ENCODE assay signal across 9 cellular contexts in genomic region chr19:42114412-42114811, GRCh38. TPM values are rescaled to one million over a fixed set of nuclear protein-coding genes. Genes with fewer than 3 reads are reported as not detected.
DNase-seq lines count a peak whose midpoint lies in the region; ATAC-seq, FAIRE-seq and TF ChIP-seq lines count a peak whose summit lies in the region.
"Had no signal": no experiment of that assay in that cellular context is flagged by ENCODE, and none has a peak within 500 bp of the region (broad histone marks: within the 10 kb centered on the region; RNA-seq: fewer than 3 reads in every experiment).

No MANE protein-coding gene starts in this region.

- no peaks in the 10 kb centered on the region for H4K20me1 ChIP-seq in HepG2 (ENCODE audit: insufficient read depth, low read length)

- H3K4me3 ChIP-seq in HepG2 (replicated peaks in 1 of 3; ENCODE audit: insufficient read depth in 1 of 3, low read depth in 2 of 3, low read length in 3 of 3), result no peak overlapping the region
- H3K4me3 ChIP-seq: SK-N-MC had no signal

- H3K79me2 ChIP-seq in HepG2 (ENCODE audit: insufficient read depth, low read length), result no peaks in the 10 kb centered on the region

- 7% methylated on average over 3 of the region's 7 CpGs for WGBS in HepG2 (ENCODE audit: low lambda C conversion rate)

- H3K9me3 ChIP-seq in HepG2 (ENCODE audit: low read length), result no peaks in the 10 kb centered on the region

- H3K9ac ChIP-seq in HepG2 (ENCODE audit: insufficient read depth, low read depth, low read length), result no peak overlapping the region

- FAIRE-seq in HepG2 (lab: Jason Lieb, UNC), result no peak

- no peak overlapping the region for H3K4me2 ChIP-seq in HepG2 (ENCODE audit: low read depth, low read length)

- POLR2A ChIA-PET in HepG2 (lab: Yijun Ruan, JAX), result no interaction called here

- BruUV-seq in HepG2 (replicated peaks; lab: Mats Ljungman, UMichigan), result no TSS peak

- H3K36me3 ChIP-seq in HepG2 (replicated peaks in 1 of 2; ENCODE audit: control insufficient read depth in 1 of 2, insufficient read depth in 2 of 2, low read length in 2 of 2), result no peaks in the 10 kb centered on the region

- in situ Hi-C loops in HepG2 (cut with HindIII; ENCODE audit: extremely low pct_ligation_motif_present, low pct_unique_long_range_greater_than_20kb), result no loop called here

- DNase-seq in NCI-H345 (lab: John Stamatoyannopoulos, UW) (peak; percentile 70), germinal center (ENCODE audit: low spot score) (peak; percentile 81), HepG2 (ENCODE audit: low spot score) (no peak), 8988T (no peak), T1000 (lab: John Stamatoyannopoulos, UW) (no peak), epidermal melanocyte (ENCODE audit: insufficient read length, low spot score) (no peak)

- no peak for TF ChIP-seq CTCF in HepG2 (CRISPR knock-in tag; IDR thresholded peaks at IDR 0.05)

- H3K27ac ChIP-seq in HepG2 (ENCODE audit: extremely low read length, insufficient read depth, low read length), result no peak overlapping the region
- H3K27ac ChIP-seq: SK-N-MC had no signal

- no peaks in the 10 kb centered on the region for H3K4me1 ChIP-seq in HepG2 (ENCODE audit: insufficient read depth, low read length)

- no peak for TF ChIP-seq EP300 in HepG2 (IDR thresholded peaks at IDR 0.05; ENCODE audit: low read depth in 2 of 2, low read length in 2 of 2)
- TF ChIP-seq EP300 in HepG2 (CRISPR knock-in tag; IDR thresholded peaks at IDR 0.05; ENCODE audit: borderline replicate concordance), result no peak

- intact Hi-C loops in HepG2 (cut with micrococcal nuclease; ENCODE audit: unreplicated experiment), result no loop called here

- TF ChIP-seq RAD21 in HepG2 (CRISPR knock-in tag; IDR thresholded peaks at IDR 0.05), result no peak

- CTCF ChIA-PET in HepG2 (lab: Yijun Ruan, JAX; ENCODE audit: low intra/inter-chr PET ratio, low total read pairs), result no interaction called here

- TF ChIP-seq POLR2A in GM18505 (IDR thresholded peaks at IDR 0.05; ENCODE audit: borderline replicate concordance, extremely low read depth, insufficient read depth, insufficient read length), result no peak
- TF ChIP-seq POLR2A in HepG2 (IDR thresholded peaks at IDR 0.05; ENCODE audit: insufficient read depth in 1 of 2, low read depth in 2 of 2, low read length in 2 of 2), result no peak

- no peak overlapping the region for H2AFZ ChIP-seq in HepG2 (ENCODE audit: low read length)

- ATAC-seq in GM18505 (IDR thresholded peaks at IDR 0.05; ENCODE audit: unreplicated experiment), result peak; percentile 58
- peak; percentile 65 for ATAC-seq in HG02610 (IDR thresholded peaks at IDR 0.05; ENCODE audit: unreplicated experiment)
- ATAC-seq in HepG2, result no peak

- H3K27me3 ChIP-seq in HepG2 (ENCODE audit: control insufficient read depth in 1 of 2, insufficient read depth in 2 of 2, low read length in 2 of 2), result peaks cover 2 to 3% of the 10 kb centered on the region in 2 experiments; a peak in 4 of 5 replicates

TF ChIP-seq in HepG2, 621 proteins besides CTCF, POLR2A, EP300 and RAD21 (continues in another document):
- TF ChIP-seq ZNF30 (CRISPR knock-in tag; IDR thresholded peaks at IDR 0.05) (no peak), ZNF740 (CRISPR knock-in tag; IDR thresholded peaks at IDR 0.05) (no peak), KLF12 (CRISPR knock-in tag; IDR thresholded peaks at IDR 0.05; ENCODE audit: borderline replicate concordance) (no peak), NFKB2 (CRISPR knock-in tag; IDR thresholded peaks at IDR 0.05; ENCODE audit: borderline replicate concordance) (no peak), ESRRA (CRISPR knock-in tag; IDR thresholded peaks at IDR 0.05; ENCODE audit: low read depth) (no peak), PHB2 (IDR thresholded peaks at IDR 0.05; ENCODE audit: partially characterized antibody) (no peak)

RNA-seq across cellular contexts. Expression of gene POU2F2, which starts 17.8 kb away (rescaled TPM):
- 0.03 and 0.09 TPM in 2 replicates for total RNA-seq in HepG2 (2016; rRNA removed; fragmentation: Illumina TruSeq; extraction: Trizol)
- not detected in 2 replicates for total RNA-seq in HepG2 (2016; cell fraction: cytosol; rRNA removed; fragmentation: Illumina TruSeq; extraction: Trizol; ENCODE audit: low read depth)
- 0.10 and 0.28 TPM in 2 replicates for total RNA-seq in HepG2 (2016; cell fraction: insoluble cytoplasmic fraction; rRNA removed; fragmentation: Illumina TruSeq; extraction: Trizol)
- total RNA-seq in HepG2 (2016; cell fraction: membrane; rRNA removed; fragmentation: Illumina TruSeq; extraction: Trizol), result 0.06 TPM in 1 of 2 replicates, not detected in the other
- total RNA-seq in HepG2 (2016; cell fraction: nucleus; rRNA removed; fragmentation: Illumina TruSeq; extraction: Trizol), result 0.22 TPM in 1 of 2 replicates, not detected in the other
- 0.17 and 0.25 TPM in 2 replicates for polyA plus RNA-seq in HepG2 (2011; rRNA removed)
- 0.09 and 0.19 TPM in 2 replicates for polyA plus RNA-seq in HepG2 (2011; cell fraction: cytosol; rRNA removed)
- 1.3 TPM in 2 replicates for polyA plus RNA-seq in HepG2 (2011; cell fraction: nucleus; rRNA removed)
- polyA plus RNA-seq in HepG2 (2012), result 0.19 and 0.59 TPM in 2 replicates
- not detected in 2 replicates for polyA plus RNA-seq in HepG2 (2016; cell fraction: cytosol; fragmentation: Illumina TruSeq; extraction: Trizol; ENCODE audit: low read depth)
- polyA plus RNA-seq in HepG2 (2016; cell fraction: insoluble cytoplasmic fraction; fragmentation: Illumina TruSeq; extraction: Trizol; ENCODE audit: low read depth), result 0.19 and 0.27 TPM in 2 replicates
- polyA plus RNA-seq in HepG2 (2016; cell fraction: membrane; fragmentation: Illumina TruSeq; extraction: Trizol; ENCODE audit: low read depth), result not detected in 2 replicates
- 0.47 and 1.5 TPM in 2 replicates for polyA plus RNA-seq in HepG2 (2016; cell fraction: nucleus; fragmentation: Illumina TruSeq; extraction: Trizol; ENCODE audit: insufficient read depth, low read depth)
- polyA minus RNA-seq in HepG2 (2011; rRNA and poly(A)+ RNA removed; ENCODE audit: low replicate concordance), result 0.14 and 0.24 TPM in 2 replicates
- not detected in 2 replicates for polyA minus RNA-seq in HepG2 (2011; cell fraction: cytosol; rRNA and poly(A)+ RNA removed)
- 0.64 and 0.87 TPM in 2 replicates for polyA minus RNA-seq in HepG2 (2011; cell fraction: nucleus; rRNA and poly(A)+ RNA removed)

RNA-seq across cellular contexts. Expression of gene ZNF574, which starts 38.4 kb away (rescaled TPM):
- 7.9 and 8.2 TPM in 2 replicates for total RNA-seq in HepG2 (2016; rRNA removed; fragmentation: Illumina TruSeq; extraction: Trizol)
- 2.3 and 2.4 TPM in 2 replicates for total RNA-seq in HepG2 (2016; cell fraction: cytosol; rRNA removed; fragmentation: Illumina TruSeq; extraction: Trizol; ENCODE audit: low read depth)
- 7.7 and 8.2 TPM in 2 replicates for total RNA-seq in HepG2 (2016; cell fraction: insoluble cytoplasmic fraction; rRNA removed; fragmentation: Illumina TruSeq; extraction: Trizol)
- 5.2 and 5.9 TPM in 2 replicates for total RNA-seq in HepG2 (2016; cell fraction: membrane; rRNA removed; fragmentation: Illumina TruSeq; extraction: Trizol)
- total RNA-seq in HepG2 (2016; cell fraction: nucleus; rRNA removed; fragmentation: Illumina TruSeq; extraction: Trizol), result 4.3 and 4.9 TPM in 2 replicates
- polyA plus RNA-seq in HepG2 (2011; rRNA removed), result 7.7 and 9.5 TPM in 2 replicates
- 6.7 and 9.5 TPM in 2 replicates for polyA plus RNA-seq in HepG2 (2011; cell fraction: cytosol; rRNA removed)
- polyA plus RNA-seq in HepG2 (2011; cell fraction: nucleus; rRNA removed), result 9.5 and 11.0 TPM in 2 replicates
- polyA plus RNA-seq in HepG2 (2012), result 4.3 and 4.4 TPM in 2 replicates
- polyA plus RNA-seq in HepG2 (2016; cell fraction: cytosol; fragmentation: Illumina TruSeq; extraction: Trizol; ENCODE audit: low read depth), result 0.51 and 0.69 TPM in 2 replicates
- polyA plus RNA-seq in HepG2 (2016; cell fraction: insoluble cytoplasmic fraction; fragmentation: Illumina TruSeq; extraction: Trizol; ENCODE audit: low read depth), result 6.5 and 7.9 TPM in 2 replicates
- polyA plus RNA-seq in HepG2 (2016; cell fraction: membrane; fragmentation: Illumina TruSeq; extraction: Trizol; ENCODE audit: low read depth), result 1.4 TPM in 2 replicates
- polyA plus RNA-seq in HepG2 (2016; cell fraction: nucleus; fragmentation: Illumina TruSeq; extraction: Trizol; ENCODE audit: insufficient read depth, low read depth), result 6.0 and 6.3 TPM in 2 replicates
- 24.3 and 39.3 TPM in 2 replicates for polyA minus RNA-seq in HepG2 (2011; rRNA and poly(A)+ RNA removed; ENCODE audit: low replicate concordance)
- 12.1 and 12.4 TPM in 2 replicates for polyA minus RNA-seq in HepG2 (2011; cell fraction: cytosol; rRNA and poly(A)+ RNA removed)
- polyA minus RNA-seq in HepG2 (2011; cell fraction: nucleus; rRNA and poly(A)+ RNA removed), result 5.8 and 6.5 TPM in 2 replicates

RNA-seq across cellular contexts. Expression of gene GRIK5, which starts 44.4 kb away (rescaled TPM):
- not detected in 2 replicates for total RNA-seq in HepG2 (2016; rRNA removed; fragmentation: Illumina TruSeq; extraction: Trizol)
- total RNA-seq in HepG2 (2016; cell fraction: cytosol; rRNA removed; fragmentation: Illumina TruSeq; extraction: Trizol; ENCODE audit: low read depth), result not detected in 2 replicates
- not detected in 2 replicates for total RNA-seq in HepG2 (2016; cell fraction: insoluble cytoplasmic fraction; rRNA removed; fragmentation: Illumina TruSeq; extraction: Trizol)
- total RNA-seq in HepG2 (2016; cell fraction: membrane; rRNA removed; fragmentation: Illumina TruSeq; extraction: Trizol), result not detected in 2 replicates
- not detected in 2 replicates for total RNA-seq in HepG2 (2016; cell fraction: nucleus; rRNA removed; fragmentation: Illumina TruSeq; extraction: Trizol)
- 0.05 TPM in 1 of 2 replicates, not detected in the other for polyA plus RNA-seq in HepG2 (2011; rRNA removed)
- polyA plus RNA-seq in HepG2 (2011; cell fraction: cytosol; rRNA removed), result 0.03 TPM in 1 of 2 replicates, not detected in the other
- 0.10 and 0.14 TPM in 2 replicates for polyA plus RNA-seq in HepG2 (2011; cell fraction: nucleus; rRNA removed)
- not detected in 2 replicates for polyA plus RNA-seq in HepG2 (2012)
- polyA plus RNA-seq in HepG2 (2016; cell fraction: cytosol; fragmentation: Illumina TruSeq; extraction: Trizol; ENCODE audit: low read depth), result not detected in 2 replicates
- not detected in 2 replicates for polyA plus RNA-seq in HepG2 (2016; cell fraction: insoluble cytoplasmic fraction; fragmentation: Illumina TruSeq; extraction: Trizol; ENCODE audit: low read depth)
- not detected in 2 replicates for polyA plus RNA-seq in HepG2 (2016; cell fraction: membrane; fragmentation: Illumina TruSeq; extraction: Trizol; ENCODE audit: low read depth)
- polyA plus RNA-seq in HepG2 (2016; cell fraction: nucleus; fragmentation: Illumina TruSeq; extraction: Trizol; ENCODE audit: insufficient read depth, low read depth), result not detected in 2 replicates
- 0.08 and 0.12 TPM in 2 replicates for polyA minus RNA-seq in HepG2 (2011; rRNA and poly(A)+ RNA removed; ENCODE audit: low replicate concordance)
- polyA minus RNA-seq in HepG2 (2011; cell fraction: cytosol; rRNA and poly(A)+ RNA removed), result not detected in 2 replicates
- not detected in 2 replicates for polyA minus RNA-seq in HepG2 (2011; cell fraction: nucleus; rRNA and poly(A)+ RNA removed)

Comparison
In these comparisons a context has a peak if more than half of its experiments do, and no peak if none do; other contexts are left out.
1. DNase-seq: peak in NCI-H345 (single experiment) and germinal center (single experiment); none in HepG2 (single experiment), 8988T (single experiment), T1000 (single experiment) and epidermal melanocyte (single experiment).